In the genomic region with DNA sequence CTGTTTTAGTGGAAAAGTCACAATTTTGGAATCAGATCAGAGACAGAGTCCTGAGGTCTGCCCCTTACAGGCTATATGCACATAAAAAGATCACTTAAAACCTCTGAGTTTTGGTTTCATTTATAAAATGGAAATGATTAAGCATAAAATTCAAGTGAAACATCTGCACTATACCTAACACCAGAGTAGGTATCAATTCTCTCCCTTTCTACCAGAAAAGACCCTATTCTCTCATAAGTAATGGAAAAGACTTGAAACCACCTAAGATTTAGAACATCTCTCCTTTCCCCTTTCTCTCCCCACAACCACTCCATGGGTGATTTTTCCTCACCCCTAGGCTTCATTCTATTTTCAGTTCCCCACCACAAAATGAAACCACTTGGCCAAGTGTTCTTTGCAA, we compare ENCODE assay signal across 9 cellular contexts. TPM values are rescaled to one million over a fixed set of nuclear protein-coding genes. Genes with fewer than 3 reads are reported as not detected.
A peak's percentile ranks its signal among the peaks of the same experiment; 100 is the strongest.
DNase-seq lines count a peak whose midpoint lies in the region; ATAC-seq and TF ChIP-seq lines count a peak whose summit lies in the region.
"Had no signal": no experiment of that assay in that cellular context is flagged by ENCODE, and none has a peak within 500 bp of the region (broad histone marks: within the 10 kb centered on the region; RNA-seq: fewer than 3 reads in every experiment).

No MANE protein-coding gene starts in this region.

- H3K4me3 ChIP-seq in PC-9 (no peak overlapping the region; the same call in 1 of the 2 replicates), smooth muscle cell (peak overlapping the region; percentile 59), body of pancreas (no peak overlapping the region)

- H3F3A ChIP-seq in PC-9 (ENCODE audit: insufficient read depth, low read depth) (peaks cover 8% of the 10 kb centered on the region; the same call in 1 of the 2 replicates), smooth muscle cell (ENCODE audit: low read depth) (no peaks in the 10 kb centered on the region)

- H3K4me2 ChIP-seq in PC-9 (peak overlapping the region; percentile 94; the same call in 1 of the 2 replicates), smooth muscle cell (no peak overlapping the region)

- H3K9ac ChIP-seq in smooth muscle cell (ENCODE audit: low read depth) = no peak overlapping the region

- H3K4me1 ChIP-seq in PC-9 (replicated peaks; ENCODE audit: insufficient read depth) (peaks cover 7% of the 10 kb centered on the region; the same call in 1 of the 2 replicates), smooth muscle cell (ENCODE audit: low read depth) (peaks cover 9% of the 10 kb centered on the region), body of pancreas (no peaks in the 10 kb centered on the region)

- H3K27ac ChIP-seq in PC-9 = no peak overlapping the region
- no peak overlapping the region for H3K27ac ChIP-seq in smooth muscle cell (ENCODE audit: low read depth)
- H3K27ac ChIP-seq in body of pancreas = no peak overlapping the region

- no peak for TF ChIP-seq CTCF in PC-9 (conservative IDR thresholded peaks at IDR 0.05)
- TF ChIP-seq CTCF in smooth muscle cell (IDR thresholded peaks at IDR 0.05; ENCODE audit: borderline replicate concordance, insufficient read depth, poor library complexity, severe bottlenecking) = no peak
- TF ChIP-seq CTCF in body of pancreas (IDR thresholded peaks at IDR 0.05) = no peak

- H3K36me3 ChIP-seq in PC-9 (ENCODE audit: low read depth) (no peaks in the 10 kb centered on the region), smooth muscle cell (ENCODE audit: low read depth) (no peaks in the 10 kb centered on the region), body of pancreas (replicated peaks in 1 of 2; ENCODE audit: insufficient read depth in 1 of 2, low read depth in 2 of 2) (no peaks in the 10 kb centered on the region)

- H3K4me1 Mint-ChIP-seq in activated CD4-positive, alpha-beta T cell treated with anti-CD3 and anti-CD28 coated beads, Interleukin-2, amount 10 ng/mL, durations not matched to agents 7 days and 5 days = peaks cover 41% of the 10 kb centered on the region

- CTCF ChIA-PET in activated CD4-positive, alpha-beta T cell treated with anti-CD3 and anti-CD28 coated beads, Interleukin-2, amount 10 ng/mL, durations not matched to agents 7 days and 5 days (lab: Charles Lee) = no interaction called here
- CTCF ChIA-PET in PC-9 (lab: Charles Lee) = no interaction called here

- H3K27ac Mint-ChIP-seq in activated CD4-positive, alpha-beta T cell treated with anti-CD3 and anti-CD28 coated beads, Interleukin-2, amount 10 ng/mL, durations not matched to agents 7 days and 5 days = peak overlapping the region; percentile 84

- DNase-seq in activated CD4-positive, alpha-beta T cell treated with anti-CD3 and anti-CD28 coated beads, Interleukin-2, amount 10 ng/mL, durations not matched to agents 7 days and 5 days = no peak
- no peak for DNase-seq in activated CD4-positive, alpha-beta T cell treated with anti-CD3 and anti-CD28 coated beads for 1 hour
- DNase-seq in PC-9 (no peak), smooth muscle cell (lab: John Stamatoyannopoulos, UW; ENCODE audit: unreplicated experiment) (no peak), cortex of kidney (lab: John Stamatoyannopoulos, UW) (no peak), body of pancreas (no peak)
- DNase-seq: activated CD4-positive, alpha-beta T cell treated with anti-CD3 and anti-CD28 coated beads, Interleukin-2, amount 50 U/mL, for 48 hours had no signal

- peak overlapping the region; percentile 64 for H3K4me3 Mint-ChIP-seq in activated CD4-positive, alpha-beta T cell treated with anti-CD3 and anti-CD28 coated beads, Interleukin-2, amount 10 ng/mL, durations not matched to agents 7 days and 5 days

- POLR2A ChIA-PET in activated CD4-positive, alpha-beta T cell treated with anti-CD3 and anti-CD28 coated beads, Interleukin-2, amount 10 ng/mL, durations not matched to agents 7 days and 5 days (lab: Charles Lee) = no interaction called here
- POLR2A ChIA-PET in PC-9 (lab: Charles Lee; ENCODE audit: unreplicated experiment) = no interaction called here

- H2AFZ ChIP-seq in PC-9 (no peak overlapping the region), smooth muscle cell (ENCODE audit: low read depth) (peak overlapping the region; percentile 99)

- no TSS peak for BruUV-seq in PC-9 (replicated peaks; lab: Mats Ljungman, UMichigan)

- intact Hi-C loops in PC-9 (cut with micrococcal nuclease; ENCODE audit: unreplicated experiment) (no loop called here), body of pancreas (cut with DNase I) (no loop called here)

- H3K36me3 Mint-ChIP-seq in activated CD4-positive, alpha-beta T cell treated with anti-CD3 and anti-CD28 coated beads, Interleukin-2, amount 10 ng/mL, durations not matched to agents 7 days and 5 days (ENCODE audit: low read depth) = no peaks in the 10 kb centered on the region

- no peak for TF ChIP-seq POLR2A in body of pancreas (IDR thresholded peaks at IDR 0.05)

- H3K9me3 ChIP-seq in PC-9 (ENCODE audit: insufficient read depth, low read depth) (no peaks in the 10 kb centered on the region), smooth muscle cell (replicated peaks; ENCODE audit: low read depth) (no peaks in the 10 kb centered on the region), body of pancreas (no peaks in the 10 kb centered on the region)

- H3K79me2 ChIP-seq in PC-9 (ENCODE audit: low read depth) (no peaks in the 10 kb centered on the region), smooth muscle cell (ENCODE audit: low read depth) (no peaks in the 10 kb centered on the region)

- H4K20me1 ChIP-seq in PC-9 (ENCODE audit: insufficient read depth) (no peaks in the 10 kb centered on the region), smooth muscle cell (ENCODE audit: low read depth) (no peaks in the 10 kb centered on the region)

- H3K27me3 ChIP-seq in PC-9 (ENCODE audit: insufficient read depth, low read depth) = no peaks in the 10 kb centered on the region
- no peaks in the 10 kb centered on the region for H3K27me3 ChIP-seq in smooth muscle cell (ENCODE audit: low read depth)
- H3K27me3 ChIP-seq in body of pancreas = no peaks in the 10 kb centered on the region

- H3K27me3 Mint-ChIP-seq in activated CD4-positive, alpha-beta T cell treated with anti-CD3 and anti-CD28 coated beads, Interleukin-2, amount 10 ng/mL, durations not matched to agents 7 days and 5 days = no peaks in the 10 kb centered on the region

- H3K9me3 Mint-ChIP-seq in activated CD4-positive, alpha-beta T cell treated with anti-CD3 and anti-CD28 coated beads, Interleukin-2, amount 10 ng/mL, durations not matched to agents 7 days and 5 days = no peaks in the 10 kb centered on the region

- peak; percentile 58 for ATAC-seq in HG02852 (IDR thresholded peaks at IDR 0.05; ENCODE audit: unreplicated experiment)
- no peak for ATAC-seq in body of pancreas
- no peak for ATAC-seq in GM21825 (IDR thresholded peaks at IDR 0.05; ENCODE audit: unreplicated experiment)

- H3K9me2 ChIP-seq in PC-9 (ENCODE audit: insufficient read depth) = no peaks in the 10 kb centered on the region

RNA-seq across cellular contexts. Expression of gene LHFPL1, which starts 0.9 kb away (rescaled TPM):
- total RNA-seq in activated CD4-positive, alpha-beta T cell treated with anti-CD3 and anti-CD28 coated beads, Interleukin-2, amount 10 ng/mL, durations not matched to agents 7 days and 5 days = under 1 TPM; 0.23 to 0.30 TPM
- total RNA-seq in PC-9 (2021) (not detected in 2 replicates), smooth muscle cell (0.99 and 2.4 TPM in 2 replicates), body of pancreas (not detected)
- polyA plus RNA-seq in smooth muscle cell = 0.30 and 0.58 TPM in 2 replicates
